In the genomic region with DNA sequence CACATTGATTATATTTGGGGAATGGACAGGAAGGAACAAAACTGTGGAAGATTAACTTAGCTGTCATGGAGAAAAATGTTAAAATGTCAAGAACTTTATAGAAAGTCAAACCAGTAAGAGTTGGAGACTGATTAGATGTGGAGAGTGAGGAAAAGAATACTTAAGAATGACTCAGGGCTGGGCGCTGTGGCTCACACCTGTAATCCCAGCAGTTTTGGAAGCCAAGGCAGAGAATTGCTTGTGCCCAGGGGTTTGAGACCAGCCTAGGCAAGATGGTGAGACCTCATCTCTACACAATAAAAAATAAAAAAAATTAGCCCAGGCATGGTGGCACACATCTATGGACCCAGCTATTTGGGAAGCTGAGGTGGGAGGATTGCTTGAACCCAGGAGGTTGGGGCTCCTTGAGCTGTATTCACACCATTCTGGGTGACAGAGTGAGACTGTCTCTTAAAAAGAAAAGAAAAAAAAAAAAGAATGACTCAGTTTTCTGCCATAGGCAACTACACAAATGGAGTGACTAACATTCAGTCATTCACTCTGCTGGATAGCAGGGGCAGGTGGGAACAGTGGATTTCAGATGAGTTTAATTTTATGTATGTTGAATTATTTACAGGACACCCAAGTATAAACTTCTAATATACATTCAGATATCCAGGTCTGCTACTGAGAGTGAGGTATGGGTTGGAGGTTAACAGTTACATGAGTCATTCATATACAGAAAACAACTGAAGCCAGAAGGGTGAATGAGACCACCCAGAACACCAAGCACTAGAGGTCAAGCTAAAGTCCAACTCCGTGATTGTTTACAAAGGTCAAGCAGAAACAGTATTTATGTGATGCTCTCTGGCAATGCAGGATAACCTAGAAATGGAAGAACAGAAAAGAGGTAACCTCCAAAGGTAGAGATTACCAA, we compare ENCODE assay signal across 16 cellular contexts. TPM values are rescaled to one million over a fixed set of nuclear protein-coding genes. Genes with fewer than 3 reads are reported as not detected.
A peak's percentile ranks its signal among the peaks of the same experiment; 100 is the strongest.
DNase-seq lines count a peak whose midpoint lies in the region; ATAC-seq and TF ChIP-seq lines count a peak whose summit lies in the region.
"Had no signal": no experiment of that assay in that cellular context is flagged by ENCODE, and none has a peak within 500 bp of the region (broad histone marks: within the 10 kb centered on the region; RNA-seq: fewer than 3 reads in every experiment).

No MANE protein-coding gene starts in this region.

- H3K9me3 ChIP-seq in SJSA1 (replicated peaks) (no peaks in the 10 kb centered on the region), MM.1S (replicated peaks; ENCODE audit: insufficient read depth, low read length) (no peaks in the 10 kb centered on the region)
- H3K9me3 ChIP-seq: ascending aorta, thyroid gland had no signal

- no peak overlapping the region for H2AFZ ChIP-seq in MM.1S (ENCODE audit: low read length)

- no peak overlapping the region for H3K4me3 ChIP-seq in SJSA1
- H3K4me3 ChIP-seq in MM.1S (ENCODE audit: low read length), result no peak overlapping the region
- H3K4me3 ChIP-seq: ascending aorta, dorsolateral prefrontal cortex, thyroid gland had no signal

- no peak for TF ChIP-seq CTCF in endothelial cell (IDR thresholded peaks at IDR 0.05; ENCODE audit: unreplicated experiment)
- TF ChIP-seq CTCF in MM.1S (IDR thresholded peaks at IDR 0.05; ENCODE audit: low read length), result no peak

- H3K4me3 Mint-ChIP-seq in activated naive CD4-positive, alpha-beta T cell treated with anti-CD3 and anti-CD28 coated beads, Interleukin-2, amount 50 U/mL, for 24 hours, result no peak overlapping the region
- no peak overlapping the region for H3K4me3 Mint-ChIP-seq in activated naive CD4-positive, alpha-beta T cell treated with anti-CD3 and anti-CD28 coated beads, Interleukin-2, amount 10 ng/mL, durations not matched to agents 7 days and 5 days
- H3K4me3 Mint-ChIP-seq in endothelial cell (ENCODE audit: unreplicated experiment), result peak overlapping the region; percentile 5

- no peaks in the 10 kb centered on the region for H3K9me2 ChIP-seq in MM.1S (replicated peaks; ENCODE audit: insufficient read depth, low read length)

- no peaks in the 10 kb centered on the region for H3K27me3 ChIP-seq in SJSA1 (replicated peaks)
- H3K27me3 ChIP-seq in MM.1S (replicated peaks; ENCODE audit: insufficient read depth, low read length), result no peaks in the 10 kb centered on the region
- H3K27me3 ChIP-seq: ascending aorta, dorsolateral prefrontal cortex, thyroid gland had no signal

- no peaks in the 10 kb centered on the region for H3K27me3 Mint-ChIP-seq in activated naive CD4-positive, alpha-beta T cell treated with anti-CD3 and anti-CD28 coated beads, Interleukin-2, amount 50 U/mL, for 24 hours
- H3K27me3 Mint-ChIP-seq in activated naive CD4-positive, alpha-beta T cell treated with anti-CD3 and anti-CD28 coated beads, Interleukin-2, amount 10 ng/mL, durations not matched to agents 7 days and 5 days, result no peaks in the 10 kb centered on the region
- peaks cover 2% of the 10 kb centered on the region for H3K27me3 Mint-ChIP-seq in endothelial cell (ENCODE audit: unreplicated experiment)

- no peaks in the 10 kb centered on the region for H4K20me1 ChIP-seq in MM.1S (ENCODE audit: insufficient read depth, low read length)

- no peaks in the 10 kb centered on the region for H3K9me3 Mint-ChIP-seq in activated naive CD4-positive, alpha-beta T cell treated with anti-CD3 and anti-CD28 coated beads, Interleukin-2, amount 50 U/mL, for 24 hours
- H3K9me3 Mint-ChIP-seq in activated naive CD4-positive, alpha-beta T cell treated with anti-CD3 and anti-CD28 coated beads, Interleukin-2, amount 10 ng/mL, durations not matched to agents 7 days and 5 days, result no peaks in the 10 kb centered on the region
- no peaks in the 10 kb centered on the region for H3K9me3 Mint-ChIP-seq in endothelial cell (ENCODE audit: unreplicated experiment)

- no peak overlapping the region for H3K9ac ChIP-seq in MM.1S (ENCODE audit: low read length)

- ATAC-seq in GM21390 (IDR thresholded peaks at IDR 0.05; ENCODE audit: unreplicated experiment), result no peak

- peaks cover 11% of the 10 kb centered on the region for H3K36me3 Mint-ChIP-seq in activated naive CD4-positive, alpha-beta T cell treated with anti-CD3 and anti-CD28 coated beads, Interleukin-2, amount 50 U/mL, for 24 hours
- peaks cover 36% of the 10 kb centered on the region for H3K36me3 Mint-ChIP-seq in activated naive CD4-positive, alpha-beta T cell treated with anti-CD3 and anti-CD28 coated beads, Interleukin-2, amount 10 ng/mL, durations not matched to agents 7 days and 5 days
- peaks cover 22% of the 10 kb centered on the region for H3K36me3 Mint-ChIP-seq in endothelial cell (ENCODE audit: low read depth, unreplicated experiment)

- H3K36me3 ChIP-seq in SJSA1, result peaks cover 36% of the 10 kb centered on the region
- H3K36me3 ChIP-seq in MM.1S (replicated peaks; ENCODE audit: insufficient read depth, low read length), result peaks cover 4% of the 10 kb centered on the region; the same call in 1 of the 2 replicates

- DNase-seq in activated naive CD4-positive, alpha-beta T cell treated with anti-CD3 and anti-CD28 coated beads, Interleukin-2, amount 10 ng/mL, durations not matched to agents 7 days and 5 days, result no peak
- peak in 1 of 2 experiments; percentile 59 for DNase-seq in SJSA1 (ENCODE audit: low read depth in 1 of 2, low spot score in 2 of 2)
- DNase-seq in endothelial cell (ENCODE audit: low spot score), result no peak
- DNase-seq in renal cortical epithelial cell (ENCODE audit: low read depth), result peak; percentile 29
- no peak for DNase-seq in MM.1S
- no peak for DNase-seq in substantia nigra (lab: John Stamatoyannopoulos, UW)
- DNase-seq: dorsolateral prefrontal cortex; Karpas-422; NCI-H187 treated with DMSO at 0.1 percent for 48 hours; NCI-H82; SHP77 treated with DMSO at 0.1 percent for 48 hours; stimulated activated CD4-positive, alpha-beta T cell treated with anti-CD3 and anti-CD28 coated beads, Interleukin-15, amount 100 ng/mL, for 24 hours; thyroid gland had no signal

- H3K4me2 ChIP-seq in MM.1S (ENCODE audit: low read depth, low read length), result no peak overlapping the region

- peak overlapping the region; percentile 80 for H3K27ac Mint-ChIP-seq in activated naive CD4-positive, alpha-beta T cell treated with anti-CD3 and anti-CD28 coated beads, Interleukin-2, amount 50 U/mL, for 24 hours
- H3K27ac Mint-ChIP-seq in activated naive CD4-positive, alpha-beta T cell treated with anti-CD3 and anti-CD28 coated beads, Interleukin-2, amount 10 ng/mL, durations not matched to agents 7 days and 5 days, result no peak overlapping the region
- no peak overlapping the region for H3K27ac Mint-ChIP-seq in endothelial cell (ENCODE audit: unreplicated experiment)

- H3K79me2 ChIP-seq in MM.1S (ENCODE audit: low read length), result no peaks in the 10 kb centered on the region

- peak overlapping the region; percentile 31 for H3K27ac ChIP-seq in SJSA1
- no peak overlapping the region for H3K27ac ChIP-seq in MM.1S (ENCODE audit: low read length)
- H3K27ac ChIP-seq in substantia nigra (ENCODE audit: low read depth, low read length, poor library complexity, severe bottlenecking), result no peak overlapping the region
- H3K27ac ChIP-seq: ascending aorta, thyroid gland had no signal

- CTCF ChIA-PET in activated naive CD4-positive, alpha-beta T cell treated with anti-CD3 and anti-CD28 coated beads, Interleukin-2, amount 10 ng/mL, durations not matched to agents 7 days and 5 days (lab: Charles Lee), result interaction anchor here (0.7 kb wide), 2 partner anchors 28 to 215 kb away, joined by 3 read pairs; no protein-coding TSS in a partner anchor

- H3K4me1 ChIP-seq in SJSA1 (replicated peaks), result peaks cover 16% of the 10 kb centered on the region
- H3K4me1 ChIP-seq in MM.1S (ENCODE audit: low read length), result no peaks in the 10 kb centered on the region
- H3K4me1 ChIP-seq: ascending aorta, thyroid gland had no signal

- H3F3A ChIP-seq in MM.1S (ENCODE audit: insufficient read depth, low read length), result no peaks in the 10 kb centered on the region

- peaks cover 18% of the 10 kb centered on the region for H3K4me1 Mint-ChIP-seq in activated naive CD4-positive, alpha-beta T cell treated with anti-CD3 and anti-CD28 coated beads, Interleukin-2, amount 50 U/mL, for 24 hours
- H3K4me1 Mint-ChIP-seq in activated naive CD4-positive, alpha-beta T cell treated with anti-CD3 and anti-CD28 coated beads, Interleukin-2, amount 10 ng/mL, durations not matched to agents 7 days and 5 days, result no peaks in the 10 kb centered on the region
- no peaks in the 10 kb centered on the region for H3K4me1 Mint-ChIP-seq in endothelial cell (ENCODE audit: unreplicated experiment)

RNA-seq across cellular contexts. Expression of gene ORC2, which starts 33.9 kb away (rescaled TPM):
- total RNA-seq in SJSA1 (2014; rRNA removed; shearing (Covaris generic)), result 13.5 and 16.3 TPM in 2 replicates
- total RNA-seq in endothelial cell (ENCODE audit: unreplicated experiment) (57.6 TPM), renal cortical epithelial cell (18.6 and 20.7 TPM in 2 replicates)

RNA-seq across cellular contexts. Expression of gene NIF3L1, which starts 40.4 kb away (rescaled TPM):
- total RNA-seq in SJSA1 (2014; rRNA removed; shearing (Covaris generic)), result 25.3 and 31.7 TPM in 2 replicates
- 14.2 TPM for total RNA-seq in endothelial cell (ENCODE audit: unreplicated experiment)
- 21.7 and 37.3 TPM in 2 replicates for total RNA-seq in renal cortical epithelial cell

RNA-seq across cellular contexts. Expression of gene PPIL3, which starts 40.7 kb away (rescaled TPM):
- total RNA-seq in SJSA1 (2014; rRNA removed; shearing (Covaris generic)), result 20.8 and 30.4 TPM in 2 replicates
- total RNA-seq in endothelial cell (ENCODE audit: unreplicated experiment), result 41.1 TPM
- 38.8 and 40.1 TPM in 2 replicates for total RNA-seq in renal cortical epithelial cell
